Comparison of ENCODE assay signal across 15 cellular contexts in the genomic region with DNA sequence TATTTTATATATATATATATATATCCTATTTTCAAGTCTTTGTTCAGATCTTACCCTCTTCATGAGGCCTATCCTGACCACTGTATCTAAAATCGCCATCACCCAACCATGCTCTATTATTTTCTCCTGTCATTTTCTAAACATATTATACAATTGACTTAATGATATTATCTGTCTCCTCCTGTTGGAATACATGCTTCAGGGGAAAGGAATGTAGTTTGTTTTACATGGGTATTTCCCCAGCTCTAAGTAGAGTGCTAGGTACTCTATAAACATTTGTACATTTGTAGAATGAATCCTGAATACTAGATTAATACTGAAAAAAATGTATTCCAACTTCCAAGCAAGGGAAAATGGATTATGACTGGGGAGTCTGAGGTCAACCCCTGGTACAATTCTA.
"Had no signal": no experiment of that assay in that cellular context is flagged by ENCODE, and none has a peak within 500 bp of the region (broad histone marks: within the 10 kb centered on the region; RNA-seq: fewer than 3 reads in every experiment).

No MANE protein-coding gene starts in this region.

- H3K27ac ChIP-seq: brain microvascular endothelial cell, esophagus muscularis mucosa, hepatocyte, lower lobe of right lung, right atrium auricular region, skin epidermis, tibial nerve, WERI-Rb-1 had no signal

- H3K4me3 ChIP-seq: esophagus muscularis mucosa, hepatocyte, lower lobe of right lung, right atrium auricular region, skin epidermis, tibial nerve had no signal

- H3K4me2 ChIP-seq: hepatocyte had no signal

- H2AFZ ChIP-seq: hepatocyte had no signal

- H3K4me1 ChIP-seq: esophagus muscularis mucosa, lower lobe of right lung, right atrium auricular region, tibial nerve had no signal

- DNase-seq: activated CD4-positive, alpha-beta T cell treated with anti-CD3 and anti-CD28 coated beads for 1 hour; activated CD4-positive, alpha-beta T cell treated with anti-CD3 and anti-CD28 coated beads, Interleukin-2, amount 50 U/mL, for 48 hours; brain microvascular endothelial cell; cortex of kidney; effector CD8-positive, alpha-beta T cell; lower lobe of right lung; stimulated activated CD4-positive, alpha-beta T cell treated with anti-CD3 and anti-CD28 coated beads, Interleukin-15, amount 100 ng/mL, for 24 hours; stimulated activated CD4-positive, alpha-beta T cell treated with anti-CD3 and anti-CD28 coated beads, Interleukin-2, amount 100 ng/mL, for 48 hours; T-helper 17 cell; WERI-Rb-1 had no signal

- H3K27me3 ChIP-seq: brain microvascular endothelial cell, esophagus muscularis mucosa, hepatocyte, right atrium auricular region, tibial nerve had no signal

- H3K9me3 ChIP-seq: esophagus muscularis mucosa, lower lobe of right lung, right atrium auricular region, tibial nerve had no signal

- ATAC-seq: lower lobe of right lung, T-helper 17 cell had no signal

- H3K79me2 ChIP-seq: hepatocyte had no signal
